Comparison of ENCODE assay signal across 11 cellular contexts in the genomic region with DNA sequence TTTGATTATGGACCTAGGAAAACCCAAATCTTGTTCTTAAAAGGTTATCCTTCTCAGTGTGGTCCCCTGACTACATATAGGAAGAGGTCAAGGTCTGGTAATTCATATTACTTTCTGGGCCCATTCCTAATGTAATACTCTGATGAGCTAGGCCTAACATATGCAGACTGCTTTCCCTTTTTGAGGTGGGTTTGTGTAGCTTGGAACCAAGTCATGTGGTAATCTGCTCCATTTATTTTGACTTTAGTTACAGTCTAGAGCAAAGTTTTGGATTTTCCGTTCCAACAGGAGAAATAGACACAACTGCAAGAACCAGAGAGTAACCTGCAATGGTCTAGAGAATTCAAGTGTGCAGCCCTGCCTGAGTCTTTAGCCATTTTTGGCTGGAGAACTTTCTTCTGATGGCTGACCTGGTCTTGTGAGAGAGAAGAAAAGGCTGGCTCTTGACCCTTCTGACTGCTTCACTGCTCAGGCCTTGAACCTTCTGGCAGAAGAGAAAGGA. TPM values are rescaled to one million over a fixed set of nuclear protein-coding genes. Genes with fewer than 3 reads are reported as not detected.
"Had no signal": no experiment of that assay in that cellular context is flagged by ENCODE, and none has a peak within 500 bp of the region (broad histone marks: within the 10 kb centered on the region; RNA-seq: fewer than 3 reads in every experiment).

No MANE protein-coding gene starts in this region.

- DNase-seq: GM23248, GOT3, H7, H9, HCEC 1CT, HFFc6 had no signal

- H2AFZ ChIP-seq: GM23248, GM23338 had no signal

- H3K4me2 ChIP-seq: GM23338 had no signal

- H3K4me1 Mint-ChIP-seq: GM23338 had no signal

- H3K27ac ChIP-seq: GM23248 had no signal

- FAIRE-seq: H1, H54 had no signal

- H3K4me3 ChIP-seq: GM23248, GM23338, HAP-1 had no signal

- H3K4me1 ChIP-seq: HAP-1 had no signal

- H3K4me3 Mint-ChIP-seq: GM23338, H9, HFFc6 had no signal

- H3K9ac ChIP-seq: GM23248 had no signal

- ATAC-seq: GM23338, HCT116 had no signal

- H3K36me3 ChIP-seq: HAP-1 had no signal

- H3K27ac Mint-ChIP-seq: GM23338, H9, HFFc6 had no signal

RNA-seq across cellular contexts. Expression of a gene that starts 22.5 kb away (rescaled TPM):
- total RNA-seq: GM23248, GM23338, H1 had no signal
- polyA plus RNA-seq: GM23248 had no signal

RNA-seq across cellular contexts. Expression of a gene that starts 22.9 kb away (rescaled TPM):
- total RNA-seq: GM23248, GM23338 had no signal
- polyA plus RNA-seq: GM23338 had no signal
